In the genomic region with DNA sequence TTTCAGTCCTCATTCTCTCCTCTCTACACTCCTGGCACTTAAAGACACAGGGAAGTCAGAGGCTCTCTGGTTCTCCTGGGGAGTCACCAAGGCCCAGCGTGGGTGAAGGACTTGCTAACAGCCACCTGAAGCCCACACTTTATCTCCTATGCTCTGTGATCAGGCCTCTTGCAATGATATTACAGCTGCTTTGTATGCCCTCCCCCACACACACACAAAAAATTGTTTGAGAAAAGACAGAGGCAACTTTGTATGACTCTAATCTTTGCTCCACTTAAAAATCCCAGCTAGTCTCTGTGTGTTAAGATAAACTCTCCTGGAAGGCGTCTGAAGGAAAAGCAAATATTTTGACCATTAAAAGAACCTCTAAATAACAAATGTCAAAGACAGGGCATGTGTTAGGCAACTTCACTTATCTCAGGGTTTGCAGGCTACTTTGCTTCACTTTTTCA, we compare ENCODE assay signal across 21 cellular contexts.
DNase-seq lines count a peak whose midpoint lies in the region; ATAC-seq and TF ChIP-seq lines count a peak whose summit lies in the region.
"Had no signal": no experiment of that assay in that cellular context is flagged by ENCODE, and none has a peak within 500 bp of the region (broad histone marks: within the 10 kb centered on the region; RNA-seq: fewer than 3 reads in every experiment).

No MANE protein-coding gene starts in this region.

- no peak overlapping the region for H3K4me3 ChIP-seq in PC-9
- H3K4me3 ChIP-seq in endodermal cell (ENCODE audit: low read length), result peak overlapping the region; percentile 15
- H3K4me3 ChIP-seq in left lung, result no peak overlapping the region
- H3K4me3 ChIP-seq in sigmoid colon, result no peak overlapping the region
- no peak overlapping the region for H3K4me3 ChIP-seq in CD8-positive, alpha-beta memory T cell (ENCODE audit: low read length)
- H3K4me3 ChIP-seq: gastroesophageal sphincter, mucosa of descending colon, thoracic aorta had no signal

- no peaks in the 10 kb centered on the region for H3K36me3 ChIP-seq in PC-9 (ENCODE audit: low read depth)
- no peaks in the 10 kb centered on the region for H3K36me3 ChIP-seq in endodermal cell (ENCODE audit: control insufficient read depth, insufficient read depth, low read length)
- no peaks in the 10 kb centered on the region for H3K36me3 ChIP-seq in left lung
- no peaks in the 10 kb centered on the region for H3K36me3 ChIP-seq in sigmoid colon
- H3K36me3 ChIP-seq in CD8-positive, alpha-beta memory T cell (ENCODE audit: insufficient read depth, low read length), result no peaks in the 10 kb centered on the region
- H3K36me3 ChIP-seq: gastroesophageal sphincter, thoracic aorta had no signal

- H3F3A ChIP-seq in PC-9 (ENCODE audit: insufficient read depth, low read depth), result no peaks in the 10 kb centered on the region

- TF ChIP-seq POLR2A in sigmoid colon (IDR thresholded peaks at IDR 0.05), result no peak

- no peak overlapping the region for H3K4me2 ChIP-seq in PC-9

- TF ChIP-seq CTCF in PC-9 (conservative IDR thresholded peaks at IDR 0.05) (no peak), endodermal cell (conservative IDR thresholded peaks at IDR 0.05) (no peak), left lung (IDR thresholded peaks at IDR 0.05) (no peak), sigmoid colon (IDR thresholded peaks at IDR 0.05) (no peak), GM20000 (IDR thresholded peaks at IDR 0.05; ENCODE audit: extremely low read depth, missing control alignments) (no peak)

- no peaks in the 10 kb centered on the region for H3K9me3 ChIP-seq in PC-9 (ENCODE audit: insufficient read depth, low read depth)
- H3K9me3 ChIP-seq in endodermal cell (ENCODE audit: control insufficient read depth, low read length), result no peaks in the 10 kb centered on the region
- H3K9me3 ChIP-seq in left lung, result no peaks in the 10 kb centered on the region
- no peaks in the 10 kb centered on the region for H3K9me3 ChIP-seq in sigmoid colon
- no peaks in the 10 kb centered on the region for H3K9me3 ChIP-seq in CD8-positive, alpha-beta memory T cell (ENCODE audit: low read length)
- H3K9me3 ChIP-seq: gastroesophageal sphincter, mucosa of descending colon, thoracic aorta had no signal

- H3K27ac ChIP-seq in PC-9 (no peak overlapping the region), endodermal cell (ENCODE audit: low read depth, low read length) (no peak overlapping the region), left lung (no peak overlapping the region), sigmoid colon (peak overlapping the region in 3 of 4 donors; percentile 14 to 38 (median 28))
- no peak overlapping the region for H3K27ac ChIP-seq in CD8-positive, alpha-beta memory T cell (ENCODE audit: low read depth, low read length)
- H3K27ac ChIP-seq: gastroesophageal sphincter, thoracic aorta had no signal

- POLR2A ChIA-PET in PC-9 (lab: Charles Lee; ENCODE audit: unreplicated experiment), result no interaction called here
- POLR2A ChIA-PET in CD8-positive, alpha-beta memory T cell (lab: Charles Lee), result no interaction called here

- CTCF ChIA-PET in PC-9 (lab: Charles Lee), result no interaction called here
- CTCF ChIA-PET in CD8-positive, alpha-beta memory T cell (lab: Charles Lee), result no interaction called here

- ATAC-seq in left lung, result peak; percentile 40
- ATAC-seq: gastroesophageal sphincter; mucosa of descending colon; stimulated activated memory B cell treated with anti-CD40 and anti-IgM and Interleukin-4, amounts not matched to agents 10 μg/mL and 1 μg/mL and 100 μg/mL, for 72 hours had no signal

- no peaks in the 10 kb centered on the region for H3K36me3 Mint-ChIP-seq in endodermal cell (ENCODE audit: low read depth)
- no peaks in the 10 kb centered on the region for H3K36me3 Mint-ChIP-seq in CD8-positive, alpha-beta memory T cell
- H3K36me3 Mint-ChIP-seq: stimulated activated memory B cell treated with anti-CD40 and anti-IgM and Interleukin-4, amounts not matched to agents 10 μg/mL and 1 μg/mL and 100 μg/mL, for 72 hours had no signal

- DNase-seq in PC-9 (no peak), endodermal cell (no peak), left lung (no peak), sigmoid colon (no peak), GM20000 (ENCODE audit: low spot score) (no peak), HK-2 (ENCODE audit: unreplicated experiment) (no peak)
- DNase-seq in CD8-positive, alpha-beta memory T cell, result no peak
- DNase-seq: activated CD4-positive, alpha-beta T cell treated with anti-CD3 and anti-CD28 coated beads, Interleukin-2, amount 50 U/mL, for 4 hours; activated CD8-positive, alpha-beta memory T cell treated with anti-CD3 and anti-CD28 coated beads, Interleukin-2, amount 50 U/mL, for 48 hours; activated gamma-delta T cell; amygdala; DMS 273 treated with DMSO at 0.1 percent for 48 hours; KG1; kidney glomerular epithelial cell; mucosa of descending colon; NCI-H1694; NCI-H748 treated with DMSO at 0.1 percent for 48 hours; T-helper 2 cell had no signal

- WGBS in endodermal cell (ENCODE audit: insufficient coverage in 1 of 2, insufficient read length in 1 of 2), 2 experiments, result 97% methylated on average over 2 of the region's 2 CpGs; no CpG with 5 or more reads in 1 of the 2 experiments
- 40 to 59% methylated on average over 2 of the region's 2 CpGs for WGBS in sigmoid colon, 2 donors

- no peaks in the 10 kb centered on the region for H3K9me3 Mint-ChIP-seq in endodermal cell
- peaks cover 0 to 11% (median 0%) of the 10 kb centered on the region in 5 donors for H3K9me3 Mint-ChIP-seq in CD8-positive, alpha-beta memory T cell
- H3K9me3 Mint-ChIP-seq: stimulated activated memory B cell treated with anti-CD40 and anti-IgM and Interleukin-4, amounts not matched to agents 10 μg/mL and 1 μg/mL and 100 μg/mL, for 72 hours had no signal

- H3K27ac Mint-ChIP-seq in endodermal cell, result no peak overlapping the region
- no peak overlapping the region for H3K27ac Mint-ChIP-seq in CD8-positive, alpha-beta memory T cell
- H3K27ac Mint-ChIP-seq: stimulated activated memory B cell treated with anti-CD40 and anti-IgM and Interleukin-4, amounts not matched to agents 10 μg/mL and 1 μg/mL and 100 μg/mL, for 72 hours had no signal

- H2AFZ ChIP-seq in PC-9, result 0 out of 2 replicates have a peak overlapping the region, but pooled peaks have one; percentile 5

- no peaks in the 10 kb centered on the region for H3K79me2 ChIP-seq in PC-9 (ENCODE audit: low read depth)

- H3K4me1 Mint-ChIP-seq in endodermal cell, result peaks cover 21% of the 10 kb centered on the region
- H3K4me1 Mint-ChIP-seq in CD8-positive, alpha-beta memory T cell, result no peaks in the 10 kb centered on the region

- no TSS peak for BruUV-seq in PC-9 (replicated peaks; lab: Mats Ljungman, UMichigan)

- H3K4me1 ChIP-seq in PC-9 (replicated peaks; ENCODE audit: insufficient read depth) (no peaks in the 10 kb centered on the region), endodermal cell (ENCODE audit: control insufficient read depth, insufficient read depth, low read length) (peaks cover 4% of the 10 kb centered on the region), left lung (peaks cover 0 to 6% of the 10 kb centered on the region in 2 donors), sigmoid colon (peaks cover 0 to 22% (median 16%) of the 10 kb centered on the region in 4 donors)
- H3K4me1 ChIP-seq in CD8-positive, alpha-beta memory T cell (ENCODE audit: insufficient read depth, low read length), result no peaks in the 10 kb centered on the region

- H3K27me3 Mint-ChIP-seq in endodermal cell (ENCODE audit: insufficient read depth), result no peaks in the 10 kb centered on the region
- no peaks in the 10 kb centered on the region for H3K27me3 Mint-ChIP-seq in CD8-positive, alpha-beta memory T cell
- H3K27me3 Mint-ChIP-seq: stimulated activated memory B cell treated with anti-CD40 and anti-IgM and Interleukin-4, amounts not matched to agents 10 μg/mL and 1 μg/mL and 100 μg/mL, for 72 hours had no signal

- H4K20me1 ChIP-seq in PC-9 (ENCODE audit: insufficient read depth), result no peaks in the 10 kb centered on the region

- peak in 1 of 4 donors; percentile 22 for TF ChIP-seq EP300 in sigmoid colon (IDR thresholded peaks at IDR 0.05)

- H3K4me3 Mint-ChIP-seq in endodermal cell, result no peak overlapping the region
- H3K4me3 Mint-ChIP-seq in CD8-positive, alpha-beta memory T cell, result no peak overlapping the region
- H3K4me3 Mint-ChIP-seq: stimulated activated memory B cell treated with anti-CD40 and anti-IgM and Interleukin-4, amounts not matched to agents 10 μg/mL and 1 μg/mL and 100 μg/mL, for 72 hours had no signal

- H3K27me3 ChIP-seq in PC-9 (ENCODE audit: insufficient read depth, low read depth) (no peaks in the 10 kb centered on the region), endodermal cell (ENCODE audit: control insufficient read depth, insufficient read depth, low read length, poor library complexity, severe bottlenecking) (no peaks in the 10 kb centered on the region), left lung (no peaks in the 10 kb centered on the region), sigmoid colon (no peaks in the 10 kb centered on the region)
- H3K27me3 ChIP-seq in CD8-positive, alpha-beta memory T cell (ENCODE audit: insufficient read depth, low read length, poor library complexity, severe bottlenecking), result no peaks in the 10 kb centered on the region
- H3K27me3 ChIP-seq: gastroesophageal sphincter had no signal

- no peaks in the 10 kb centered on the region for H3K9me2 ChIP-seq in PC-9 (ENCODE audit: insufficient read depth)

- intact Hi-C loops in PC-9 (cut with micrococcal nuclease; ENCODE audit: unreplicated experiment), result no loop called here
- intact Hi-C loops in left lung (cut with DNase I), result no loop called here
- intact Hi-C loops in sigmoid colon (cut with DNase I), result no loop called here

- no peak overlapping the region for H3K9ac ChIP-seq in endodermal cell (ENCODE audit: extremely low read depth, low read length, poor library complexity, severe bottlenecking)

Comparison
In these comparisons a context has a peak if more than half of its experiments do, and no peak if none do; other contexts are left out.
1. H3K27ac ChIP-seq: peak in sigmoid colon (3 of 4); none in PC-9 (single experiment), endodermal cell (single experiment), left lung (0 of 2) and CD8-positive, alpha-beta memory T cell (single experiment).